ENCODE assay signal across 10 cellular contexts in genomic region chr1:176696109-176696508, GRCh38.
A peak's percentile ranks its signal among the peaks of the same experiment; 100 is the strongest.
DNase-seq lines count a peak whose midpoint lies in the region; TF ChIP-seq lines count a peak whose summit lies in the region.
"Had no signal": no experiment of that assay in that cellular context is flagged by ENCODE, and none has a peak within 500 bp of the region (broad histone marks: within the 10 kb centered on the region; RNA-seq: fewer than 3 reads in every experiment).

No MANE protein-coding gene starts in this region.

- in situ Hi-C loops in Caki2 (cut with HindIII; ENCODE audit: low pct_unique_long_range_greater_than_20kb, low sequenced_read_pairs) = no loop called here

- no peaks in the 10 kb centered on the region for H4K20me1 ChIP-seq in PC-9 (ENCODE audit: insufficient read depth)

- DNase-seq in Caki2 (ENCODE audit: low read depth) = peak; percentile 90
- DNase-seq in M059J (ENCODE audit: low read depth) = peak; percentile 21
- DNase-seq in SW480 (ENCODE audit: low spot score) = peak; percentile 59
- peak; percentile 100 for DNase-seq in kidney epithelial cell (ENCODE audit: low read depth)
- no peak for DNase-seq in PC-9
- DNase-seq in midbrain (lab: John Stamatoyannopoulos, UW) = no peak
- no peak for DNase-seq in pons (ENCODE audit: low spot score)
- no peak for DNase-seq in AG08396 (ENCODE audit: low spot score)
- DNase-seq: brain microvascular endothelial cell, C1 segment of cervical spinal cord had no signal

- H3K4me2 ChIP-seq in PC-9 = no peak overlapping the region

- H3K9me2 ChIP-seq in PC-9 (ENCODE audit: insufficient read depth) = no peaks in the 10 kb centered on the region

- H3K9me3 ChIP-seq in PC-9 (ENCODE audit: insufficient read depth, low read depth) = no peaks in the 10 kb centered on the region

- H3K4me3 ChIP-seq in kidney epithelial cell (ENCODE audit: low read depth, low read length) (no peak overlapping the region), PC-9 (no peak overlapping the region)

- no peaks in the 10 kb centered on the region for H3K27me3 ChIP-seq in kidney epithelial cell (ENCODE audit: control insufficient read depth, insufficient read depth, low read length)
- H3K27me3 ChIP-seq in PC-9 (ENCODE audit: insufficient read depth, low read depth) = peaks cover 19% of the 10 kb centered on the region
- H3K27me3 ChIP-seq: brain microvascular endothelial cell had no signal

- H3K79me2 ChIP-seq in PC-9 (ENCODE audit: low read depth) = no peaks in the 10 kb centered on the region

- H3K27ac ChIP-seq in PC-9 = no peak overlapping the region
- H3K27ac ChIP-seq: brain microvascular endothelial cell had no signal

- no peak for TF ChIP-seq CTCF in kidney epithelial cell (IDR thresholded peaks at IDR 0.05; ENCODE audit: insufficient read depth, low read length, poor library complexity, severe bottlenecking)
- TF ChIP-seq CTCF in PC-9 (conservative IDR thresholded peaks at IDR 0.05) = no peak

- POLR2A ChIA-PET in PC-9 (lab: Charles Lee; ENCODE audit: unreplicated experiment) = no interaction called here

- CTCF ChIA-PET in PC-9 (lab: Charles Lee) = no interaction called here

- no peaks in the 10 kb centered on the region for H3K4me1 ChIP-seq in PC-9 (replicated peaks; ENCODE audit: insufficient read depth)

- H3K36me3 ChIP-seq in kidney epithelial cell (ENCODE audit: control insufficient read depth, insufficient read depth, low read length) (no peaks in the 10 kb centered on the region), PC-9 (ENCODE audit: low read depth) (no peaks in the 10 kb centered on the region)
- H3K36me3 ChIP-seq: brain microvascular endothelial cell had no signal

- no peaks in the 10 kb centered on the region for H3F3A ChIP-seq in PC-9 (ENCODE audit: insufficient read depth, low read depth)

- no TSS peak for BruUV-seq in PC-9 (replicated peaks; lab: Mats Ljungman, UMichigan)

- H2AFZ ChIP-seq in PC-9 = no peak overlapping the region

- intact Hi-C loops in PC-9 (cut with micrococcal nuclease; ENCODE audit: unreplicated experiment) = no loop called here

Comparison
In these comparisons a context has a peak if more than half of its experiments do, and no peak if none do; other contexts are left out.
1. DNase-seq: peak in Caki2 (single experiment), M059J (single experiment), SW480 (single experiment) and kidney epithelial cell (single experiment); none in PC-9 (0 of 2), midbrain (single experiment), pons (single experiment) and AG08396 (single experiment).